In genomic region chr9:18675973-18676372, GRCh38 we compare ENCODE assay signal across 24 cellular contexts.
DNase-seq lines count a peak whose midpoint lies in the region; ATAC-seq, FAIRE-seq and TF ChIP-seq lines count a peak whose summit lies in the region.
"Had no signal": no experiment of that assay in that cellular context is flagged by ENCODE, and none has a peak within 500 bp of the region (broad histone marks: within the 10 kb centered on the region; RNA-seq: fewer than 3 reads in every experiment).

No MANE protein-coding gene starts in this region.

- CTCF ChIA-PET in HepG2 (lab: Yijun Ruan, JAX; ENCODE audit: low intra/inter-chr PET ratio, low total read pairs) = no interaction called here

- no TSS peak for BruUV-seq in HepG2 (replicated peaks; lab: Mats Ljungman, UMichigan)

- no peak overlapping the region for H3K9ac ChIP-seq in HepG2 (ENCODE audit: insufficient read depth, low read depth, low read length)
- H3K9ac ChIP-seq: BLaER1 had no signal

- no peak for TF ChIP-seq RAD21 in HepG2 (CRISPR knock-in tag; IDR thresholded peaks at IDR 0.05)

- H4K20me1 ChIP-seq in osteoblast (ENCODE audit: insufficient read depth, low read length) (no peaks in the 10 kb centered on the region), HepG2 (ENCODE audit: insufficient read depth, low read length) (no peaks in the 10 kb centered on the region)
- H4K20me1 ChIP-seq: BLaER1 had no signal

- H3K4me3 ChIP-seq in osteoblast (ENCODE audit: insufficient read depth, low read length) = no peak overlapping the region
- no peak overlapping the region for H3K4me3 ChIP-seq in HepG2 (replicated peaks in 1 of 3; ENCODE audit: insufficient read depth in 1 of 3, low read depth in 2 of 3, low read length in 3 of 3)
- H3K4me3 ChIP-seq: BLaER1, GM23338 had no signal

- H3K4me1 ChIP-seq in osteoblast (ENCODE audit: insufficient read depth, low read length) = peaks cover 55% of the 10 kb centered on the region
- H3K4me1 ChIP-seq in HepG2 (ENCODE audit: insufficient read depth, low read length) = no peaks in the 10 kb centered on the region
- H3K4me1 ChIP-seq: BLaER1 had no signal

- H3K36me3 ChIP-seq in osteoblast (ENCODE audit: insufficient read depth, low read length) = peaks cover 21% of the 10 kb centered on the region
- no peaks in the 10 kb centered on the region for H3K36me3 ChIP-seq in HepG2 (replicated peaks in 1 of 2; ENCODE audit: control insufficient read depth in 1 of 2, insufficient read depth in 2 of 2, low read length in 2 of 2)
- H3K36me3 ChIP-seq: BLaER1 had no signal

- H3K27me3 ChIP-seq in osteoblast (ENCODE audit: insufficient read depth, low read length) = no peaks in the 10 kb centered on the region
- H3K27me3 ChIP-seq in HepG2 (ENCODE audit: control insufficient read depth in 1 of 2, insufficient read depth in 2 of 2, low read length in 2 of 2) = no peaks in the 10 kb centered on the region
- H3K27me3 ChIP-seq: BLaER1 had no signal

- in situ Hi-C loops in HepG2 (cut with HindIII; ENCODE audit: extremely low pct_ligation_motif_present, low pct_unique_long_range_greater_than_20kb) = no loop called here

- TF ChIP-seq POLR2A in HepG2 (IDR thresholded peaks at IDR 0.05; ENCODE audit: insufficient read depth in 1 of 2, low read depth in 2 of 2, low read length in 2 of 2) = no peak

- POLR2A ChIA-PET in HepG2 (lab: Yijun Ruan, JAX) = no interaction called here

- H3K4me2 ChIP-seq in osteoblast (ENCODE audit: insufficient read depth, low read length) (no peak overlapping the region), HepG2 (ENCODE audit: low read depth, low read length) (no peak overlapping the region)
- H3K4me2 ChIP-seq: BLaER1, GM23338 had no signal

- TF ChIP-seq EP300 in HepG2 (IDR thresholded peaks at IDR 0.05; ENCODE audit: low read depth in 2 of 2, low read length in 2 of 2) = no peak
- no peak for TF ChIP-seq EP300 in HepG2 (CRISPR knock-in tag; IDR thresholded peaks at IDR 0.05; ENCODE audit: borderline replicate concordance)

- TF ChIP-seq CTCF in osteoblast (IDR thresholded peaks at IDR 0.05; ENCODE audit: extremely low read depth, low read depth, low read length) (no peak), HepG2 (CRISPR knock-in tag; IDR thresholded peaks at IDR 0.05) (no peak)

- H3K79me2 ChIP-seq in osteoblast (ENCODE audit: insufficient read depth, low read length) (no peaks in the 10 kb centered on the region), HepG2 (ENCODE audit: insufficient read depth, low read length) (no peaks in the 10 kb centered on the region)

- H2AFZ ChIP-seq in osteoblast (ENCODE audit: low read length) = no peak overlapping the region
- H2AFZ ChIP-seq in HepG2 (ENCODE audit: low read length) = no peak overlapping the region
- H2AFZ ChIP-seq: GM23338 had no signal

- no peaks in the 10 kb centered on the region for H3K9me3 ChIP-seq in osteoblast (ENCODE audit: low read depth, low read length)
- H3K9me3 ChIP-seq in HepG2 (ENCODE audit: low read length) = no peaks in the 10 kb centered on the region
- H3K9me3 ChIP-seq: BLaER1 had no signal

- no peak for FAIRE-seq in HepG2 (lab: Jason Lieb, UNC)
- FAIRE-seq: G401.6, GM12892 had no signal

- DNase-seq in NCI-H2081 (lab: John Stamatoyannopoulos, UW) = peak; percentile 2 to 47
- DNase-seq in NCI-H2081 treated with DMSO at 0.1 percent for 48 hours (lab: John Stamatoyannopoulos, UW) = no peak
- peak; percentile 76 for DNase-seq in NCI-H146 treated with DMSO at 0.1 percent for 48 hours (lab: John Stamatoyannopoulos, UW; ENCODE audit: unreplicated experiment)
- DNase-seq in NCI-H748 treated with DMSO at 0.1 percent for 48 hours (lab: John Stamatoyannopoulos, UW) = peak; percentile 94
- no peak for DNase-seq in osteoblast (ENCODE audit: insufficient read length, low spot score, missing footprints)
- DNase-seq in SIG-M5 (lab: John Stamatoyannopoulos, UW) = no peak
- no peak for DNase-seq in HepG2 (ENCODE audit: low spot score)
- no peak for DNase-seq in NCI-H82 (lab: John Stamatoyannopoulos, UW)
- DNase-seq: ACHN; CD4-positive, alpha-beta T cell; KBM-7; NCI-H1092; NCI-H187; NCI-H446 treated with DMSO at 0.1 percent for 48 hours; NCI-H526 treated with DMSO at 0.1 percent for 48 hours; OCI-M1; SW 1271; T-helper 17 cell had no signal

- no peak for ATAC-seq in HepG2
- ATAC-seq: GM23338, Right ventricle myocardium inferior, T-helper 17 cell had no signal

- peak overlapping the region; percentile 12 for H3K27ac ChIP-seq in osteoblast (ENCODE audit: low read depth, low read length)
- no peak overlapping the region for H3K27ac ChIP-seq in HepG2 (ENCODE audit: extremely low read length, insufficient read depth, low read length)
- H3K27ac ChIP-seq: 22Rv1, BLaER1 had no signal

- intact Hi-C loops in HepG2 (cut with micrococcal nuclease; ENCODE audit: unreplicated experiment) = no loop called here

TF ChIP-seq in HepG2, 621 proteins besides CTCF, POLR2A, EP300 and RAD21:
- TF ChIP-seq TCF7L2 (IDR thresholded peaks at IDR 0.05; ENCODE audit: low read depth, low read length) = no peak
- TF ChIP-seq ATF6 (CRISPR knock-in tag; conservative IDR thresholded peaks at IDR 0.05) = no peak
- no peak for TF ChIP-seq TBX3 (IDR thresholded peaks at IDR 0.05; ENCODE audit: borderline replicate concordance)
- TF ChIP-seq SOX13 (IDR thresholded peaks at IDR 0.05) = no peak
- TF ChIP-seq SOX13 (CRISPR knock-in tag; conservative IDR thresholded peaks at IDR 0.05 in 1 of 2, IDR thresholded peaks at IDR 0.05 in 1 of 2) = no peak
- TF ChIP-seq FOXP1 (IDR thresholded peaks at IDR 0.05) = no peak
- no peak for TF ChIP-seq FOXP1 (CRISPR knock-in tag; IDR thresholded peaks at IDR 0.05)
- TF ChIP-seq RARG (CRISPR knock-in tag; IDR thresholded peaks at IDR 0.05; ENCODE audit: low read depth) = no peak
- no peak for TF ChIP-seq ARID3A (IDR thresholded peaks at IDR 0.05; ENCODE audit: low read depth, low read length)
- no peak for TF ChIP-seq ZNF281 (CRISPR knock-in tag; IDR thresholded peaks at IDR 0.05; ENCODE audit: borderline replicate concordance)
- no peak for TF ChIP-seq CBX2 (IDR thresholded peaks at IDR 0.05; ENCODE audit: low read depth, low read length)
- no peak for TF ChIP-seq CBX2 (CRISPR knock-in tag; IDR thresholded peaks at IDR 0.05; ENCODE audit: low read depth)
- TF ChIP-seq ZNF460 (CRISPR knock-in tag; IDR thresholded peaks at IDR 0.05; ENCODE audit: borderline replicate concordance) = no peak
- no peak for TF ChIP-seq KAT8 (CRISPR knock-in tag; IDR thresholded peaks at IDR 0.05)
- TF ChIP-seq MEIS1 (CRISPR knock-in tag; IDR thresholded peaks at IDR 0.05; ENCODE audit: borderline replicate concordance) = no peak
- no peak for TF ChIP-seq ZBTB38 (CRISPR knock-in tag; IDR thresholded peaks at IDR 0.05)

Comparison
In these comparisons a context has a peak if more than half of its experiments do, and no peak if none do; other contexts are left out.
1. DNase-seq: peak in NCI-H2081 (2 of 2), NCI-H146 treated with DMSO at 0.1 percent for 48 hours (single experiment) and NCI-H748 treated with DMSO at 0.1 percent for 48 hours (single experiment); none in NCI-H2081 treated with DMSO at 0.1 percent for 48 hours (single experiment), osteoblast (single experiment), SIG-M5 (single experiment), HepG2 (single experiment) and NCI-H82 (single experiment).